In the genomic region with DNA sequence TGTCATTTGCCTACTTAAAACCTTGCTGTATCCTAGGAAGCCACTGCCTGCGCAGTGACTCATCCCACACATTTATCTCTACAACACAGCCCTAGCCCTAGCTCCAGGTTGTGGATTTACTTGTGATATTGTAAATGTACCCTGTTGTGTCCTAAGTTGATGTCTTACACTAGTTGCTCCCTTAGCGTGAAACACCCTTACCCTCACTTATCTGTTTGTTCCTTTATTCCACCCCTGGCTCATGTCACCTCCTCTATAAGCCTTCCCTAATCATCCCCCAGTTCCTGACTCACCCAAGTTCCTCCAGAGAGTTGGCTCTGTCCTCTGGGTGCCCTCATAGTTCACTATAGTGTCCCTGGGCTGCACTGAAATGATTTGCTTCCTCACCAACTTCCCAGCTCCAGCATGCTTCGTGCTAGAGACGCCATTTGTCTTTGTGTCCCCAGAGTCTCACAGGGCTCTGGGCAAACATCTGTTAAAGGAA, we compare ENCODE assay signal across 2 cellular contexts.
TF ChIP-seq lines count a peak whose summit lies in the region.

No MANE protein-coding gene starts in this region.

TF ChIP-seq in SK-N-SH treated with all-trans-retinoic acid at 6 μM for 48 hours, 23 proteins besides CTCF, POLR2A, EP300 and RAD21 (continued from another document):
- TF ChIP-seq, protein P1, sequence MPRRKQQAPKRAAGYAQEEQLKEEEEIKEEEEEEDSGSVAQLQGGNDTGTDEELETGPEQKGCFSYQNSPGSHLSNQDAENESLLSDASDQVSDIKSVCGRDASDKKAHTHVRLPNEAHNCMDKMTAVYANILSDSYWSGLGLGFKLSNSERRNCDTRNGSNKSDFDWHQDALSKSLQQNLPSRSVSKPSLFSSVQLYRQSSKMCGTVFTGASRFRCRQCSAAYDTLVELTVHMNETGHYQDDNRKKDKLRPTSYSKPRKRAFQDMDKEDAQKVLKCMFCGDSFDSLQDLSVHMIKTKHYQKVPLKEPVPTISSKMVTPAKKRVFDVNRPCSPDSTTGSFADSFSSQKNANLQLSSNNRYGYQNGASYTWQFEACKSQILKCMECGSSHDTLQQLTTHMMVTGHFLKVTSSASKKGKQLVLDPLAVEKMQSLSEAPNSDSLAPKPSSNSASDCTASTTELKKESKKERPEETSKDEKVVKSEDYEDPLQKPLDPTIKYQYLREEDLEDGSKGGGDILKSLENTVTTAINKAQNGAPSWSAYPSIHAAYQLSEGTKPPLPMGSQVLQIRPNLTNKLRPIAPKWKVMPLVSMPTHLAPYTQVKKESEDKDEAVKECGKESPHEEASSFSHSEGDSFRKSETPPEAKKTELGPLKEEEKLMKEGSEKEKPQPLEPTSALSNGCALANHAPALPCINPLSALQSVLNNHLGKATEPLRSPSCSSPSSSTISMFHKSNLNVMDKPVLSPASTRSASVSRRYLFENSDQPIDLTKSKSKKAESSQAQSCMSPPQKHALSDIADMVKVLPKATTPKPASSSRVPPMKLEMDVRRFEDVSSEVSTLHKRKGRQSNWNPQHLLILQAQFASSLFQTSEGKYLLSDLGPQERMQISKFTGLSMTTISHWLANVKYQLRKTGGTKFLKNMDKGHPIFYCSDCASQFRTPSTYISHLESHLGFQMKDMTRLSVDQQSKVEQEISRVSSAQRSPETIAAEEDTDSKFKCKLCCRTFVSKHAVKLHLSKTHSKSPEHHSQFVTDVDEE (CRISPR knock-in tag; IDR thresholded peaks at IDR 0.05) = no peak
- TF ChIP-seq BACH2 (CRISPR knock-in tag; IDR thresholded peaks at IDR 0.05; ENCODE audit: borderline replicate concordance) (no peak), ZNF565 (CRISPR knock-in tag; conservative IDR thresholded peaks at IDR 0.05; ENCODE audit: low read depth) (no peak), ZNF70 (CRISPR knock-in tag; IDR thresholded peaks at IDR 0.05) (no peak), CSDC2 (CRISPR knock-in tag; IDR thresholded peaks at IDR 0.05) (no peak), ZNF8 (CRISPR knock-in tag; IDR thresholded peaks at IDR 0.05) (no peak)

TF ChIP-seq in SK-N-SH, 30 proteins besides CTCF, POLR2A, EP300 and RAD21 (continued from another document):
- TF ChIP-seq, protein P2, sequence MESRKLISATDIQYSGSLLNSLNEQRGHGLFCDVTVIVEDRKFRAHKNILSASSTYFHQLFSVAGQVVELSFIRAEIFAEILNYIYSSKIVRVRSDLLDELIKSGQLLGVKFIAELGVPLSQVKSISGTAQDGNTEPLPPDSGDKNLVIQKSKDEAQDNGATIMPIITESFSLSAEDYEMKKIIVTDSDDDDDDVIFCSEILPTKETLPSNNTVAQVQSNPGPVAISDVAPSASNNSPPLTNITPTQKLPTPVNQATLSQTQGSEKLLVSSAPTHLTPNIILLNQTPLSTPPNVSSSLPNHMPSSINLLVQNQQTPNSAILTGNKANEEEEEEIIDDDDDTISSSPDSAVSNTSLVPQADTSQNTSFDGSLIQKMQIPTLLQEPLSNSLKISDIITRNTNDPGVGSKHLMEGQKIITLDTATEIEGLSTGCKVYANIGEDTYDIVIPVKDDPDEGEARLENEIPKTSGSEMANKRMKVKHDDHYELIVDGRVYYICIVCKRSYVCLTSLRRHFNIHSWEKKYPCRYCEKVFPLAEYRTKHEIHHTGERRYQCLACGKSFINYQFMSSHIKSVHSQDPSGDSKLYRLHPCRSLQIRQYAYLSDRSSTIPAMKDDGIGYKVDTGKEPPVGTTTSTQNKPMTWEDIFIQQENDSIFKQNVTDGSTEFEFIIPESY (IDR thresholded peaks at IDR 0.05; ENCODE audit: borderline replicate concordance, low read depth) = no peak
